ENCODE assay signal across 8 cellular contexts in genomic region chr9:133406480-133407307, GRCh38. TPM values are rescaled to one million over a fixed set of nuclear protein-coding genes. Genes with fewer than 3 reads are reported as not detected.
DNase-seq lines count a peak whose midpoint lies in the region; ATAC-seq and TF ChIP-seq lines count a peak whose summit lies in the region.

No MANE protein-coding gene starts in this region.

- no peaks in the 10 kb centered on the region for H3K9me3 Mint-ChIP-seq in activated CD4-positive, alpha-beta T cell treated with anti-CD3 and anti-CD28 coated beads, Interleukin-2, amount 10 ng/mL, durations not matched to agents 7 days and 5 days

- H3K36me3 Mint-ChIP-seq in activated CD4-positive, alpha-beta T cell treated with anti-CD3 and anti-CD28 coated beads, Interleukin-2, amount 10 ng/mL, durations not matched to agents 7 days and 5 days (ENCODE audit: low read depth) = peaks cover 34% of the 10 kb centered on the region

- H3K27ac ChIP-seq in liver (ENCODE audit: low read depth in 1 of 2, low read length in 2 of 2) = peak overlapping the region in 1 of 2 donors; percentile 28

- POLR2A ChIA-PET in activated CD4-positive, alpha-beta T cell treated with anti-CD3 and anti-CD28 coated beads, Interleukin-2, amount 10 ng/mL, durations not matched to agents 7 days and 5 days (lab: Charles Lee) = no interaction called here

- CTCF ChIA-PET in activated CD4-positive, alpha-beta T cell treated with anti-CD3 and anti-CD28 coated beads, Interleukin-2, amount 10 ng/mL, durations not matched to agents 7 days and 5 days (lab: Charles Lee) = interaction anchor here (0.6 to 0.7 kb wide), 2 partner anchors 9 to 54 kb away, joined by 3 read pairs; no protein-coding TSS in a partner anchor

- H3K27me3 Mint-ChIP-seq in activated CD4-positive, alpha-beta T cell treated with anti-CD3 and anti-CD28 coated beads, Interleukin-2, amount 10 ng/mL, durations not matched to agents 7 days and 5 days = no peaks in the 10 kb centered on the region

- H3K4me3 Mint-ChIP-seq in activated CD4-positive, alpha-beta T cell treated with anti-CD3 and anti-CD28 coated beads, Interleukin-2, amount 10 ng/mL, durations not matched to agents 7 days and 5 days = no peak overlapping the region

- H3K36me3 ChIP-seq in liver (ENCODE audit: control insufficient read depth in 4 of 4, insufficient read depth in 3 of 4, low read depth in 1 of 4, low read length in 3 of 4) = peaks cover 7 to 39% (median 20%) of the 10 kb centered on the region in 4 donors

- H3K27me3 ChIP-seq in liver (ENCODE audit: control insufficient read depth in 4 of 4, insufficient read depth in 4 of 4, low read length in 3 of 4) = no peaks in the 10 kb centered on the region

- peak; percentile 87 for TF ChIP-seq CTCF in liver (IDR thresholded peaks at IDR 0.05; ENCODE audit: low read depth, low read length, missing input control)

- peak; percentile 78 to 91 for TF ChIP-seq RAD21 in liver (IDR thresholded peaks at IDR 0.05)

- peaks cover 5% of the 10 kb centered on the region for H3K4me1 Mint-ChIP-seq in activated CD4-positive, alpha-beta T cell treated with anti-CD3 and anti-CD28 coated beads, Interleukin-2, amount 10 ng/mL, durations not matched to agents 7 days and 5 days

- peak overlapping the region; percentile 57 for H3K27ac Mint-ChIP-seq in activated CD4-positive, alpha-beta T cell treated with anti-CD3 and anti-CD28 coated beads, Interleukin-2, amount 10 ng/mL, durations not matched to agents 7 days and 5 days

- whole genome bisulfite sequencing in liver = 58% methylated on average over 24 of the region's 24 CpGs

- H3K9ac ChIP-seq in liver (ENCODE audit: low read depth in 1 of 2, low read length in 2 of 2) = no peak overlapping the region

- H3K9me3 ChIP-seq in liver (ENCODE audit: control insufficient read depth in 4 of 4, low read length in 3 of 4) = no peaks in the 10 kb centered on the region

- peak; percentile 3 for DNase-seq in DMS79 (lab: John Stamatoyannopoulos, UW)
- DNase-seq in NCI-H526 (lab: John Stamatoyannopoulos, UW) = peak; percentile 5 to 70
- peak; percentile 77 for DNase-seq in activated CD4-positive, alpha-beta T cell treated with anti-CD3 and anti-CD28 coated beads, Interleukin-2, amount 10 ng/mL, durations not matched to agents 7 days and 5 days
- peak; percentile 74 for DNase-seq in cerebellum (ENCODE audit: low spot score)
- DNase-seq in stimulated activated CD4-positive, alpha-beta T cell treated with anti-CD3 and anti-CD28 coated beads, Interleukin-4, amount 100 ng/mL, for 48 hours (ENCODE audit: low read depth in 2 of 2) = peak; percentile 76 to 85

- ATAC-seq in HG02885 (IDR thresholded peaks at IDR 0.05; ENCODE audit: poor library complexity, unreplicated experiment) = peak; percentile 64
- no peak for ATAC-seq in HG02588 (IDR thresholded peaks at IDR 0.05; ENCODE audit: unreplicated experiment)

- peaks cover 0 to 17% (median 9%) of the 10 kb centered on the region in 4 donors for H3K4me1 ChIP-seq in liver (ENCODE audit: control insufficient read depth in 4 of 4, insufficient read depth in 4 of 4, low read length in 3 of 4)

- no peak overlapping the region for H3K4me3 ChIP-seq in liver (ENCODE audit: low read depth in 1 of 3, low read length in 3 of 3)

TF ChIP-seq in liver, 16 proteins besides CTCF, POLR2A, EP300 and RAD21:
- TF ChIP-seq HNF4G (IDR thresholded peaks at IDR 0.05) (no peak), ATF3 (IDR thresholded peaks at IDR 0.05) (no peak), YY1 (IDR thresholded peaks at IDR 0.05) (no peak), RXRA (IDR thresholded peaks at IDR 0.05) (peak; percentile 68 to 70)

RNA-seq across cellular contexts. Expression of gene REXO4, which starts 11.1 kb away (rescaled TPM):
- total RNA-seq in activated CD4-positive, alpha-beta T cell treated with anti-CD3 and anti-CD28 coated beads, Interleukin-2, amount 10 ng/mL, durations not matched to agents 7 days and 5 days = 10 to 100 TPM; 21.2 to 24.1 TPM
- total RNA-seq in cerebellum = 9.9 TPM
- 1 to 10 TPM; 8.7 to 9.5 TPM for total RNA-seq in liver
- 10 to 100 TPM in 1 of 2 donors, 1 to 10 TPM in 1; 7.4 to 12.1 TPM for polyA plus RNA-seq in liver

RNA-seq across cellular contexts. Expression of gene ADAMTS13, which starts 15.5 kb away (rescaled TPM):
- 1 to 10 TPM; 2.3 to 3.0 TPM for total RNA-seq in activated CD4-positive, alpha-beta T cell treated with anti-CD3 and anti-CD28 coated beads, Interleukin-2, amount 10 ng/mL, durations not matched to agents 7 days and 5 days
- total RNA-seq in cerebellum (2.9 TPM), liver (10 to 100 TPM in 1 of 2 donors, 1 to 10 TPM in 1; 6.5 to 11.5 TPM)
- polyA plus RNA-seq in liver = 10 to 100 TPM in 1 of 2 donors, 1 to 10 TPM in 1; 9.2 to 13.3 TPM

RNA-seq across cellular contexts. Expression of gene STKLD1, which starts 30.5 kb away (rescaled TPM):
- total RNA-seq in activated CD4-positive, alpha-beta T cell treated with anti-CD3 and anti-CD28 coated beads, Interleukin-2, amount 10 ng/mL, durations not matched to agents 7 days and 5 days = 1 to 10 TPM in 1 of 2 experiments, under 1 TPM in 1; 0.65 to 2.0 TPM
- total RNA-seq in cerebellum = 2.0 TPM
- total RNA-seq in liver = under 1 TPM; 0.25 to 0.37 TPM
- polyA plus RNA-seq in liver = under 1 TPM; 0.28 to 0.85 TPM

RNA-seq across cellular contexts. Expression of gene SURF4, which starts 30.8 kb away (rescaled TPM):
- total RNA-seq in activated CD4-positive, alpha-beta T cell treated with anti-CD3 and anti-CD28 coated beads, Interleukin-2, amount 10 ng/mL, durations not matched to agents 7 days and 5 days = 100 to 1,000 TPM; 147 to 164 TPM
- total RNA-seq in cerebellum = 64.6 TPM
- 100 to 1,000 TPM; 196 to 386 TPM for total RNA-seq in liver
- 100 to 1,000 TPM; 142 to 238 TPM for polyA plus RNA-seq in liver

RNA-seq across cellular contexts. Expression of gene SURF2, which starts 50.3 kb away (rescaled TPM):
- total RNA-seq in activated CD4-positive, alpha-beta T cell treated with anti-CD3 and anti-CD28 coated beads, Interleukin-2, amount 10 ng/mL, durations not matched to agents 7 days and 5 days = 10 to 100 TPM; 14.8 to 16.0 TPM
- total RNA-seq in cerebellum (11.0 TPM), liver (10 to 100 TPM in 1 of 2 donors, 1 to 10 TPM in 1; 6.0 to 13.5 TPM)
- polyA plus RNA-seq in liver = 10 to 100 TPM; 13.9 to 15.8 TPM

Comparison
In these comparisons a context has a peak if more than half of its experiments do, and no peak if none do; other contexts are left out.
1. DNase-seq: peak in every context shown above with its lines; median percentile 80 in stimulated activated CD4-positive, alpha-beta T cell treated with anti-CD3 and anti-CD28 coated beads, Interleukin-4, amount 100 ng/mL, for 48 hours; 77 in activated CD4-positive, alpha-beta T cell treated with anti-CD3 and anti-CD28 coated beads, Interleukin-2, amount 10 ng/mL, durations not matched to agents 7 days and 5 days; 74 in cerebellum; 38 in NCI-H526; 3 in DMS79.